In genomic region chr2:169983506-169983905, GRCh38 we compare ENCODE assay signal across 23 cellular contexts.
A peak's percentile ranks its signal among the peaks of the same experiment; 100 is the strongest.
DNase-seq lines count a peak whose midpoint lies in the region; ATAC-seq and TF ChIP-seq lines count a peak whose summit lies in the region.
"Had no signal": no experiment of that assay in that cellular context is flagged by ENCODE, and none has a peak within 500 bp of the region (broad histone marks: within the 10 kb centered on the region; RNA-seq: fewer than 3 reads in every experiment).

No MANE protein-coding gene starts in this region.

- no peaks in the 10 kb centered on the region for H3K4me1 ChIP-seq in uterus
- H3K4me1 ChIP-seq: pancreas, sigmoid colon, vagina had no signal

- no peak for ATAC-seq in SK-N-SH treated with all-trans-retinoic acid at 6 μM for 48 hours
- ATAC-seq: activated CD8-positive, alpha-beta T cell treated with anti-CD3 and anti-CD28 coated beads for 36 hours; pancreas had no signal

- no peaks in the 10 kb centered on the region for H3K36me3 ChIP-seq in uterus

- no peaks in the 10 kb centered on the region for H3K9me3 ChIP-seq in uterus
- H3K9me3 ChIP-seq: left ventricle myocardium inferior, pancreas, sigmoid colon, vagina had no signal

- DNase-seq in Ammon's horn (ENCODE audit: low spot score) (peak; percentile 64), fibroblast of mammary gland (ENCODE audit: low read depth) (peak; percentile 31), midbrain (lab: John Stamatoyannopoulos, UW) (peak; percentile 43), DMS53 (lab: John Stamatoyannopoulos, UW) (no peak), SW480 (ENCODE audit: low spot score) (no peak), uterus (no peak)
- DNase-seq: activated CD8-positive, alpha-beta T cell treated with anti-CD3 and anti-CD28 coated beads for 36 hours; activated naive CD4-positive, alpha-beta T cell treated with anti-CD3 and anti-CD28 coated beads for 36 hours; CD4-positive, alpha-beta T cell; central memory CD4-positive, alpha-beta T cell; DMS 273 treated with DMSO at 0.1 percent for 48 hours; effector CD4-positive, alpha-beta T cell; glutamatergic neuron; left ventricle myocardium inferior; NCI-H1436 treated with DMSO at 0.1 percent for 48 hours; NCI-H526; pancreas; sigmoid colon; stimulated activated CD4-positive, alpha-beta T cell treated with anti-CD3 and anti-CD28 coated beads, Interleukin-15, amount 100 ng/mL, for 24 hours; stimulated activated CD8-positive, alpha-beta memory T cell treated with anti-CD3 and anti-CD28 coated beads, Interleukin-4, amount 100 ng/mL, for 48 hours had no signal

- TF ChIP-seq POLR2A in uterus (IDR thresholded peaks at IDR 0.05), result no peak

- H3K27ac ChIP-seq in VCaP (no peak overlapping the region), uterus (no peak overlapping the region)
- H3K27ac ChIP-seq: left ventricle myocardium inferior, pancreas, sigmoid colon, vagina had no signal

- H3K4me3 ChIP-seq in fibroblast of mammary gland (ENCODE audit: control insufficient read depth, low read depth, low read length), result no peak overlapping the region
- no peak overlapping the region for H3K4me3 ChIP-seq in uterus
- H3K4me3 ChIP-seq: left ventricle myocardium inferior, pancreas, sigmoid colon, vagina had no signal

- H3K27me3 ChIP-seq in uterus, result no peaks in the 10 kb centered on the region
- H3K27me3 ChIP-seq: pancreas, sigmoid colon, vagina had no signal

- intact Hi-C loops in uterus (cut with DNase I; ENCODE audit: low total_unique reads), result no loop called here

- TF ChIP-seq CTCF in VCaP (conservative IDR thresholded peaks at IDR 0.05), result peak; percentile 17; the same call in 1 of the 2 replicates
- peak; percentile 30 for TF ChIP-seq CTCF in fibroblast of mammary gland (conservative IDR thresholded peaks at IDR 0.05; ENCODE audit: control insufficient read depth, insufficient read depth, low read depth, low read length)
- no peak for TF ChIP-seq CTCF in uterus (IDR thresholded peaks at IDR 0.05)

TF ChIP-seq in SK-N-SH treated with all-trans-retinoic acid at 6 μM for 48 hours, 23 proteins besides CTCF, POLR2A, EP300 and RAD21:
- TF ChIP-seq TSHZ2 (CRISPR knock-in tag; IDR thresholded peaks at IDR 0.05) (no peak), RARB (CRISPR knock-in tag; IDR thresholded peaks at IDR 0.05) (no peak), ZFP3 (CRISPR knock-in tag; IDR thresholded peaks at IDR 0.05) (no peak)
TF ChIP-seq in SK-N-SH treated with all-trans-retinoic acid at 6 μM for 48 hours: peak in this region for 0.

Comparison
In these comparisons a context has a peak if more than half of its experiments do, and no peak if none do; other contexts are left out.
1. DNase-seq: peak in Ammon's horn (single experiment), fibroblast of mammary gland (single experiment) and midbrain (single experiment); none in DMS53 (single experiment), SW480 (single experiment) and uterus (0 of 2).
2. CTCF ChIP-seq: peak in VCaP (single experiment) and fibroblast of mammary gland (single experiment); none in uterus (0 of 4).